In the genomic region with DNA sequence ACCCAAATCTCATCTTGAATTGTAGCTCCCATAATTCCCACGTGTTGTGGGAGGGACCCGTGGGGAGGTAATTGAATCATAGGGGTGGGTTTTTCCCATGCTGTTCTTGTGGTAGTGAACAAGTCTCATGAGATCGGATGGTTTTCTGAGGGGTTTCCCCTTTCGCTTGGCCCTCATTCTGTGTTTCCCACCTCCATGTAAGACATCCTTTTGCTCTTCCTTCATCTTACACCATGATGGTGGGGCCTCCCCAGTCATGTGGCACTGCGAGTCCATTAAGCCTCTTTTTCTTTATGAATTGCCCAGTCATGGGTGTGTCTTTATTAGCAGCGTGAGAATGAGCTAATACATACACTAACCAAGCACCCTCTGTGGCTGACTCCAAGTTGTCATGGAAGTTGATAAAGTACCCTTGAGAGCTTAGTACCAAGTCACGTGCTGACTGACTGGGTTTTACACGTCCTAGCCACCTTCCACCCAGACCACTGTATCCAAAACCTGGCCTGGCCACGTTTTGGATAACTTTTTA, we compare ENCODE assay signal across 14 cellular contexts.
"Had no signal": no experiment of that assay in that cellular context is flagged by ENCODE, and none has a peak within 500 bp of the region (broad histone marks: within the 10 kb centered on the region; RNA-seq: fewer than 3 reads in every experiment).

No MANE protein-coding gene starts in this region.

- H3K36me3 ChIP-seq: brain microvascular endothelial cell had no signal

- H3K27me3 ChIP-seq: brain microvascular endothelial cell, dorsolateral prefrontal cortex, foreskin keratinocyte had no signal

- DNase-seq: activated CD4-positive, alpha-beta T cell treated with anti-CD3 and anti-CD28 coated beads for 4 hours; activated CD8-positive, alpha-beta memory T cell treated with anti-CD3 and anti-CD28 coated beads for 24 hours; amygdala; dorsolateral prefrontal cortex; head of caudate nucleus; nephron progenitor cell; stimulated activated CD4-positive, alpha-beta T cell treated with anti-CD3 and anti-CD28 coated beads, Interleukin-2, amount 100 ng/mL, for 48 hours; T-helper 1 cell had no signal

- H3K27me3 Mint-ChIP-seq: activated naive CD4-positive, alpha-beta T cell treated with anti-CD3 and anti-CD28 coated beads, Interleukin-2, amount 50 U/mL, for 24 hours had no signal

- H3K27ac ChIP-seq: dorsolateral prefrontal cortex, foreskin keratinocyte, VCaP had no signal

- ATAC-seq: foreskin keratinocyte, sciatic nerve had no signal

- H3K36me3 Mint-ChIP-seq: activated naive CD4-positive, alpha-beta T cell treated with anti-CD3 and anti-CD28 coated beads, Interleukin-2, amount 50 U/mL, for 24 hours had no signal

- H3K9me3 Mint-ChIP-seq: activated naive CD4-positive, alpha-beta T cell treated with anti-CD3 and anti-CD28 coated beads, Interleukin-2, amount 50 U/mL, for 24 hours; activated T-helper 2 cell treated with anti-CD3 and anti-CD28 coated beads, Interferon-gamma antibody, Interleukin-2, Interleukin-4, amounts not matched to agents 10 μg/mL and 5 μg/mL and 100 μg/mL, durations not matched to agents 14 hours and 24 hours and 36 hours had no signal

- H3K27ac Mint-ChIP-seq: activated naive CD4-positive, alpha-beta T cell treated with anti-CD3 and anti-CD28 coated beads, Interleukin-2, amount 50 U/mL, for 24 hours; activated T-helper 2 cell treated with anti-CD3 and anti-CD28 coated beads, Interferon-gamma antibody, Interleukin-2, Interleukin-4, amounts not matched to agents 10 μg/mL and 5 μg/mL and 100 μg/mL, durations not matched to agents 14 hours and 24 hours and 36 hours; nephron progenitor cell had no signal

- H3K4me3 Mint-ChIP-seq: activated naive CD4-positive, alpha-beta T cell treated with anti-CD3 and anti-CD28 coated beads, Interleukin-2, amount 50 U/mL, for 24 hours; nephron progenitor cell had no signal

- H3K4me3 ChIP-seq: dorsolateral prefrontal cortex had no signal
